Comparison of ENCODE assay signal across 1 cellular context in the genomic region with DNA sequence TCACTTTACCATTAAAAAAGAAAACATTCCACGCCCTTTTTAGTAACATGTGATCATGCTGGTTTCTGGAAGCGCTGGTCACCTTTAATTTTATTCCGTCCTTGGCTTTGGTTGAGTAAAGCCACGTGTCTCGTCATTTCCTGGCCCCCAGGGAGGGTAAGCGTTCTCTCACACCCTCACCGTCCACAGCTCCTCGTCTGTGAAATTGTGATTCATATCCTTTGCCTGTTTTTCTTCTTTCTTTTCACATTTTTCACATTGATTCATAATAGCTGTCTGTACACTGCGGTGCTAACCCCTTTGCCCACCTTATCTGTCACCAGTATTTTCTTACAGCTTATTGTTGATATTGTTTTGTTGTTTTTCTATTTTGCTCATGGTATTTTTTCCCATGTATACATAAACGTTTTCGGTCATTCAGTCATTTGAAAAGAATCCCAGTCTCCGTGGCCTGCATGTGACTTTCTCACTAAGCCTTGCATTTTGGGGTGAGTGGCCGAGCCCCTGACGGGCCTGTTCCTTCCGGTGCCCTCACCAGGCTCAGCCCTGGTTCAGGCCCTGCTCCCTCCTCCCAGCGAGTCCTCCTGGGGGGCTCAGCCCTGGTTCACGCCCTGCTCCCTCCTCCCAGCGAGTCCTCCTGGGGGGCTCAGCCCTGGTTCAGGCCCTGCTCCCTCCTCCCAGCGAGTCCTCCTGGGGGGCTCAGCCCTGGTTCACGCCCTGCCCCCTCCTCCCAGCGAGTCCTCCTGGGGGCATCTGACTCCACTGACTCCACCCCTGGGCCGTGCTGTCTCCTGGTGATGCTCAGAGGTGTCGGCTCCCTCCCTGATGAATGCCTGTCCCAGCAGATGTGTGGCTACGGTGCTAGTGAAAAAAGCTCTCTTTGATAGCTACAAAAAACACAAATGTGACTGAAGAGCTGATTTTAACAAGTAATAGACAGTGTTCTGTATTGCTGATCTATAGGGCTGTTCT.
TF ChIP-seq lines count a peak whose summit lies in the region.

No MANE protein-coding gene starts in this region.

TF ChIP-seq in GM23338, 12 proteins besides CTCF, POLR2A, EP300 and RAD21 (continued from another document):
- TF ChIP-seq, protein P1, sequence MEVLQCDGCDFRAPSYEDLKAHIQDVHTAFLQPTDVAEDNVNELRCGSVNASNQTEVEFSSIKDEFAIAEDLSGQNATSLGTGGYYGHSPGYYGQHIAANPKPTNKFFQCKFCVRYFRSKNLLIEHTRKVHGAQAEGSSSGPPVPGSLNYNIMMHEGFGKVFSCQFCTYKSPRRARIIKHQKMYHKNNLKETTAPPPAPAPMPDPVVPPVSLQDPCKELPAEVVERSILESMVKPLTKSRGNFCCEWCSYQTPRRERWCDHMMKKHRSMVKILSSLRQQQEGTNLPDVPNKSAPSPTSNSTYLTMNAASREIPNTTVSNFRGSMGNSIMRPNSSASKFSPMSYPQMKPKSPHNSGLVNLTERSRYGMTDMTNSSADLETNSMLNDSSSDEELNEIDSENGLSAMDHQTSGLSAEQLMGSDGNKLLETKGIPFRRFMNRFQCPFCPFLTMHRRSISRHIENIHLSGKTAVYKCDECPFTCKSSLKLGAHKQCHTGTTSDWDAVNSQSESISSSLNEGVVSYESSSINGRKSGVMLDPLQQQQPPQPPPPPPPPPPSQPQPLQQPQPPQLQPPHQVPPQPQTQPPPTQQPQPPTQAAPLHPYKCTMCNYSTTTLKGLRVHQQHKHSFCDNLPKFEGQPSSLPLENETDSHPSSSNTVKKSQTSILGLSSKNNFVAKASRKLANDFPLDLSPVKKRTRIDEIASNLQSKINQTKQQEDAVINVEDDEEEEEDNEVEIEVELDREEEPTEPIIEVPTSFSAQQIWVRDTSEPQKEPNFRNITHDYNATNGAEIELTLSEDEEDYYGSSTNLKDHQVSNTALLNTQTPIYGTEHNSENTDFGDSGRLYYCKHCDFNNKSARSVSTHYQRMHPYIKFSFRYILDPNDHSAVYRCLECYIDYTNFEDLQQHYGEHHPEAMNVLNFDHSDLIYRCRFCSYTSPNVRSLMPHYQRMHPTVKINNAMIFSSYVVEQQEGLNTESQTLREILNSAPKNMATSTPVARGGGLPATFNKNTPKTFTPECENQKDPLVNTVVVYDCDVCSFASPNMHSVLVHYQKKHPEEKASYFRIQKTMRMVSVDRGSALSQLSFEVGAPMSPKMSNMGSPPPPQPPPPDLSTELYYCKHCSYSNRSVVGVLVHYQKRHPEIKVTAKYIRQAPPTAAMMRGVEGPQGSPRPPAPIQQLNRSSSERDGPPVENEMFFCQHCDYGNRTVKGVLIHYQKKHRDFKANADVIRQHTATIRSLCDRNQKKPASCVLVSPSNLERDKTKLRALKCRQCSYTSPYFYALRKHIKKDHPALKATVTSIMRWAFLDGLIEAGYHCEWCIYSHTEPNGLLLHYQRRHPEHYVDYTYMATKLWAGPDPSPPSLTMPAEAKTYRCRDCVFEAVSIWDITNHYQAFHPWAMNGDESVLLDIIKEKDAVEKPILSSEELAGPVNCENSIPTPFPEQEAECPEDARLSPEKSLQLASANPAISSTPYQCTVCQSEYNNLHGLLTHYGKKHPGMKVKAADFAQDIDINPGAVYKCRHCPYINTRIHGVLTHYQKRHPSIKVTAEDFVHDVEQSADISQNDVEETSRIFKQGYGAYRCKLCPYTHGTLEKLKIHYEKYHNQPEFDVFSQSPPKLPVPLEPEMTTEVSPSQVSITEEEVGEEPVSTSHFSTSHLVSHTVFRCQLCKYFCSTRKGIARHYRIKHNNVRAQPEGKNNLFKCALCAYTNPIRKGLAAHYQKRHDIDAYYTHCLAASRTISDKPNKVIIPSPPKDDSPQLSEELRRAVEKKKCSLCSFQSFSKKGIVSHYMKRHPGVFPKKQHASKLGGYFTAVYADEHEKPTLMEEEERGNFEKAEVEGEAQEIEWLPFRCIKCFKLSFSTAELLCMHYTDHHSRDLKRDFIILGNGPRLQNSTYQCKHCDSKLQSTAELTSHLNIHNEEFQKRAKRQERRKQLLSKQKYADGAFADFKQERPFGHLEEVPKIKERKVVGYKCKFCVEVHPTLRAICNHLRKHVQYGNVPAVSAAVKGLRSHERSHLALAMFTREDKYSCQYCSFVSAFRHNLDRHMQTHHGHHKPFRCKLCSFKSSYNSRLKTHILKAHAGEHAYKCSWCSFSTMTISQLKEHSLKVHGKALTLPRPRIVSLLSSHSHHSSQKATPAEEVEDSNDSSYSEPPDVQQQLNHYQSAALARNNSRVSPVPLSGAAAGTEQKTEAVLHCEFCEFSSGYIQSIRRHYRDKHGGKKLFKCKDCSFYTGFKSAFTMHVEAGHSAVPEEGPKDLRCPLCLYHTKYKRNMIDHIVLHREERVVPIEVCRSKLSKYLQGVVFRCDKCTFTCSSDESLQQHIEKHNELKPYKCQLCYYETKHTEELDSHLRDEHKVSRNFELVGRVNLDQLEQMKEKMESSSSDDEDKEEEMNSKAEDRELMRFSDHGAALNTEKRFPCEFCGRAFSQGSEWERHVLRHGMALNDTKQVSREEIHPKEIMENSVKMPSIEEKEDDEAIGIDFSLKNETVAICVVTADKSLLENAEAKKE (CRISPR knock-in tag; IDR thresholded peaks at IDR 0.05), result no peak
- no peak for TF ChIP-seq EZH2phosphoT487 (IDR thresholded peaks at IDR 0.05; ENCODE audit: unreplicated experiment)
